Comparison of ENCODE assay signal across 13 cellular contexts in genomic region chr16:65909310-65910050, GRCh38.
DNase-seq lines count a peak whose midpoint lies in the region; ATAC-seq, FAIRE-seq and TF ChIP-seq lines count a peak whose summit lies in the region.
"Had no signal": no experiment of that assay in that cellular context is flagged by ENCODE, and none has a peak within 500 bp of the region (broad histone marks: within the 10 kb centered on the region; RNA-seq: fewer than 3 reads in every experiment).

No MANE protein-coding gene starts in this region.

- H3K9me3 ChIP-seq in K562 (replicated peaks; ENCODE audit: control insufficient read depth, insufficient read depth, low read depth, low read length) (no peaks in the 10 kb centered on the region), parathyroid adenoma (ENCODE audit: control insufficient read depth, low read length) (no peaks in the 10 kb centered on the region)
- H3K9me3 ChIP-seq: vagina had no signal

- no peak for TF ChIP-seq POLR2A in NB4 (IDR thresholded peaks at IDR 0.05; ENCODE audit: extremely low read depth, insufficient read length)
- no peak for TF ChIP-seq POLR2A in K562 (conservative IDR thresholded peaks at IDR 0.05)

- H3K27me3 ChIP-seq in K562 (ENCODE audit: control insufficient read depth in 2 of 2, insufficient read depth in 2 of 2, low read length in 2 of 2) (no peaks in the 10 kb centered on the region; a peak in 1 of 5 replicates), parathyroid adenoma (ENCODE audit: control insufficient read depth, insufficient read depth, low read length) (no peaks in the 10 kb centered on the region)
- H3K27me3 ChIP-seq: vagina had no signal

- no peak for TF ChIP-seq CTCF in NB4 (IDR thresholded peaks at IDR 0.05; ENCODE audit: low read depth, low read length)
- no peak for TF ChIP-seq CTCF in K562 (IDR thresholded peaks at IDR 0.05 in 2 of 3, conservative IDR thresholded peaks at IDR 0.05 in 1 of 3; ENCODE audit: insufficient read depth in 2 of 3, low read depth in 1 of 3, low read length in 3 of 3)
- TF ChIP-seq CTCF in parathyroid adenoma (IDR thresholded peaks at IDR 0.05) = no peak

- no peaks in the 10 kb centered on the region for H3K4me1 ChIP-seq in K562 (replicated peaks in 1 of 2; ENCODE audit: control insufficient read depth in 2 of 2, insufficient read depth in 2 of 2, low read length in 2 of 2)
- H3K4me1 ChIP-seq in parathyroid adenoma = peaks cover 5% of the 10 kb centered on the region
- H3K4me1 ChIP-seq: vagina had no signal

- 1% methylated on average over 7 of the region's 7 CpGs for WGBS in K562 (ENCODE audit: insufficient coverage, low coverage, missing lambda C conversion rate)

- POLR2A ChIA-PET in K562 (lab: Yijun Ruan, JAX) = interaction anchor here (1.2 kb wide), 1 partner anchor 9 kb away, joined by 4 read pairs; no protein-coding TSS in a partner anchor

- no peaks in the 10 kb centered on the region for H4K20me1 ChIP-seq in K562 (replicated peaks; ENCODE audit: control insufficient read depth, insufficient read depth, low read length)

- peak; percentile 40 for ATAC-seq in GM18858 (IDR thresholded peaks at IDR 0.05; ENCODE audit: unreplicated experiment)
- ATAC-seq in K562 = no peak
- no peak for ATAC-seq in HG02981 (IDR thresholded peaks at IDR 0.05; ENCODE audit: unreplicated experiment)
- ATAC-seq in HG02759 (IDR thresholded peaks at IDR 0.05; ENCODE audit: unreplicated experiment) = no peak

- TF ChIP-seq RAD21 in K562 (CRISPR knock-in tag; conservative IDR thresholded peaks at IDR 0.05 in 1 of 2, IDR thresholded peaks at IDR 0.05 in 1 of 2) = no peak

- no peak for TF ChIP-seq EP300 in K562 (IDR thresholded peaks at IDR 0.05; ENCODE audit: low read length)

- intact Hi-C loops in K562 (cut with micrococcal nuclease) = no loop called here

- H3K4me3 ChIP-seq in NB4 (ENCODE audit: low read depth, low read length) = no peak overlapping the region
- H3K4me3 ChIP-seq in K562 = no peak overlapping the region
- no peak overlapping the region for H3K4me3 ChIP-seq in parathyroid adenoma (ENCODE audit: low read depth, low read length)
- H3K4me3 ChIP-seq: vagina had no signal

- H3K4me2 ChIP-seq in K562 (ENCODE audit: insufficient read depth, low read length) = no peak overlapping the region
- H3K4me2 ChIP-seq in parathyroid adenoma (ENCODE audit: low read length) = no peak overlapping the region

- H3K36me3 ChIP-seq in K562 (ENCODE audit: control insufficient read depth, insufficient read depth, low read length) = no peaks in the 10 kb centered on the region
- H3K36me3 ChIP-seq in parathyroid adenoma (ENCODE audit: control insufficient read depth, insufficient read depth, low read length) = no peaks in the 10 kb centered on the region
- H3K36me3 ChIP-seq: vagina had no signal

- BruUV-seq in K562 (replicated peaks; lab: Mats Ljungman, UMichigan) = no TSS peak

- no peak overlapping the region for H2AFZ ChIP-seq in K562 (ENCODE audit: low read depth, low read length)
- peak overlapping the region; percentile 28 for H2AFZ ChIP-seq in parathyroid adenoma

- H3K27ac ChIP-seq in K562 (ENCODE audit: extremely low read depth, low read depth, low read length) (no peak overlapping the region), parathyroid adenoma (no peak overlapping the region)
- H3K27ac ChIP-seq: vagina had no signal

- H3K9me1 ChIP-seq in K562 (ENCODE audit: control insufficient read depth, insufficient read depth, low read length) = no peaks in the 10 kb centered on the region

- DNase-seq in NB4 (ENCODE audit: low read depth) = peak; percentile 8
- DNase-seq in K562 (ENCODE audit: extremely low read depth in 1 of 4, low spot score in 3 of 4) = no peak
- no peak for DNase-seq in NCI-H446 (lab: John Stamatoyannopoulos, UW)
- DNase-seq: activated effector memory CD4-positive, alpha-beta T cell treated with anti-CD3 and anti-CD28 coated beads, Interleukin-2, amount 50 U/mL, for 16 hours; CD8-positive, alpha-beta memory T cell; effector CD4-positive, alpha-beta T cell; NCI-H146; stimulated activated naive CD4-positive, alpha-beta T cell had no signal

- CTCF ChIA-PET in K562 (lab: Yijun Ruan, JAX; ENCODE audit: low intra/inter-chr PET ratio) = no interaction called here

- no peak for FAIRE-seq in K562 (lab: Jason Lieb, UNC)

- no peaks in the 10 kb centered on the region for H3K79me2 ChIP-seq in K562 (ENCODE audit: control insufficient read depth, insufficient read depth, low read length)
- no peaks in the 10 kb centered on the region for H3K79me2 ChIP-seq in parathyroid adenoma

- in situ Hi-C loops in K562 (cut with MboI) = no loop called here

- H3K9ac ChIP-seq in K562 (ENCODE audit: insufficient read depth in 1 of 2, low read depth in 2 of 2, low read length in 2 of 2) (no peak overlapping the region), parathyroid adenoma (no peak overlapping the region)

TF ChIP-seq in K562, 482 proteins besides CTCF, POLR2A, EP300 and RAD21:
- TF ChIP-seq FOXA3 (CRISPR knock-in tag; conservative IDR thresholded peaks at IDR 0.05 in 1 of 2, IDR thresholded peaks at IDR 0.05 in 1 of 2) (peak in 1 of 2 experiments; percentile 70; a peak in 2 of 4 replicates), CBX3 (IDR thresholded peaks at IDR 0.05; ENCODE audit: borderline replicate concordance in 1 of 2, low read length in 2 of 2) (no peak), USF2 (CRISPR knock-in tag; IDR thresholded peaks at IDR 0.05) (0 out of 2 replicates have a peak, but pooled peaks have one; percentile 4), USF1 (CRISPR knock-in tag; IDR thresholded peaks at IDR 0.05) (0 out of 2 replicates have a peak, but pooled peaks have one; percentile 11), BHLHE40 (IDR thresholded peaks at IDR 0.05; ENCODE audit: low read length) (peak; percentile 17; the same call in 1 of the 2 replicates)
TF ChIP-seq in K562: peak in this region for 4.
